32 cellular contexts compared by ENCODE assay signal in the genomic region with DNA sequence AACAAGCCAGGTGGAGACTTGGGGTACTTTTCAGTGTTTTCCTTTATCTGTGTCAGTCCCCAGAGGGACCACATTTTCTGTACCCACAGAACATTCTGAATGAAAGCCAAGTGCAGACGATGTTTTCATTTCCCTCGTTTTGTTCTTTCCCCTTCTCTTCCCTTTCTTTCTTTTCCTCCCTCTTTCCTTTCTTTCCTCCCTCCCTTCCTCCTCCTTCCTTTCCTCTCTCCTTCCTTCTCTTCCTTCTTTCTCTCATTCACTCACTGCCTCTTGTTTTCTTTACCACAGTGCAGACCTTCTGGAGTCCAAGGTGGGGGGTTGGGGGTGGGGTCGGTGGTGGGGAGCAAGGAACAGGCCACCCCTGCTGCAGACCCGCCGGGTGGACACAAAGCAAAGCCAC.
"Had no signal": no experiment of that assay in that cellular context is flagged by ENCODE, and none has a peak within 500 bp of the region (broad histone marks: within the 10 kb centered on the region; RNA-seq: fewer than 3 reads in every experiment).

No MANE protein-coding gene starts in this region.

- H3K9me3 Mint-ChIP-seq: activated CD4-positive, alpha-beta memory T cell treated with anti-CD3 and anti-CD28 coated beads, Interleukin-2, amount 10 ng/mL, durations not matched to agents 7 days and 5 days; activated CD4-positive, alpha-beta T cell treated with anti-CD3 and anti-CD28 coated beads, Interleukin-2, amount 10 ng/mL, durations not matched to agents 7 days and 5 days; activated naive CD4-positive, alpha-beta T cell treated with anti-CD3 and anti-CD28 coated beads, Interleukin-2, amount 10 ng/mL, durations not matched to agents 7 days and 5 days; activated naive CD4-positive, alpha-beta T cell treated with anti-CD3 and anti-CD28 coated beads, Interleukin-2, amount 50 U/mL, for 72 hours; activated naive CD8-positive, alpha-beta T cell treated with anti-CD3 and anti-CD28 coated beads, Interleukin-2, amount 10 ng/mL, durations not matched to agents 7 days and 5 days; activated T-cell treated with anti-CD3 and anti-CD28 coated beads, Interleukin-2, amount 50 U/mL, for 24 hours; activated T-cell treated with anti-CD3 and anti-CD28 coated beads, Interleukin-2, amount 50 U/mL, for 72 hours; dendritic cell treated with granulocyte-macrophage colony-stimulating factor and Interleukin-4, amounts not matched to agents 40 ng/mL and 50 ng/mL, for 4 days; endodermal cell; T-helper 2 cell treated with Interferon-gamma antibody and Interleukin-4, amounts not matched to agents 5 μg/mL and 100 μg/mL, for 36 hours had no signal

- H3K4me3 ChIP-seq: ascending aorta, breast epithelium, cardiac muscle cell, coronary artery, dorsolateral prefrontal cortex, esophagus muscularis mucosa, gastrocnemius medialis, heart left ventricle had no signal

- H3K4me3 Mint-ChIP-seq: activated CD4-positive, alpha-beta memory T cell treated with anti-CD3 and anti-CD28 coated beads, Interleukin-2, amount 10 ng/mL, durations not matched to agents 7 days and 5 days; activated CD4-positive, alpha-beta T cell treated with anti-CD3 and anti-CD28 coated beads, Interleukin-2, amount 10 ng/mL, durations not matched to agents 7 days and 5 days; activated naive CD4-positive, alpha-beta T cell treated with anti-CD3 and anti-CD28 coated beads, Interleukin-2, amount 10 ng/mL, durations not matched to agents 7 days and 5 days; activated naive CD8-positive, alpha-beta T cell treated with anti-CD3 and anti-CD28 coated beads, Interleukin-2, amount 10 ng/mL, durations not matched to agents 7 days and 5 days; activated T-cell treated with anti-CD3 and anti-CD28 coated beads, Interleukin-2, amount 50 U/mL, for 24 hours; activated T-cell treated with anti-CD3 and anti-CD28 coated beads, Interleukin-2, amount 50 U/mL, for 72 hours; brain; dendritic cell treated with granulocyte-macrophage colony-stimulating factor and Interleukin-4, amounts not matched to agents 40 ng/mL and 50 ng/mL, for 4 days; endodermal cell; T-helper 17 cell; T-helper 2 cell treated with Interferon-gamma antibody and Interleukin-4, amounts not matched to agents 5 μg/mL and 100 μg/mL, for 36 hours had no signal

- H3K9me3 ChIP-seq: ascending aorta, breast epithelium, esophagus muscularis mucosa, gastrocnemius medialis, heart left ventricle had no signal

- DNase-seq: activated CD4-positive, alpha-beta memory T cell treated with anti-CD3 and anti-CD28 coated beads, Interleukin-2, amount 10 ng/mL, durations not matched to agents 7 days and 5 days; activated CD4-positive, alpha-beta T cell treated with anti-CD3 and anti-CD28 coated beads for 1 hour; activated CD4-positive, alpha-beta T cell treated with anti-CD3 and anti-CD28 coated beads for 4 hours; activated CD4-positive, alpha-beta T cell treated with anti-CD3 and anti-CD28 coated beads, Interleukin-2, amount 10 ng/mL, durations not matched to agents 7 days and 5 days; activated CD4-positive, alpha-beta T cell treated with anti-CD3 and anti-CD28 coated beads, Interleukin-2, amount 50 U/mL, for 4 hours; activated gamma-delta T cell; activated naive CD4-positive, alpha-beta T cell; activated naive CD4-positive, alpha-beta T cell treated with anti-CD3 and anti-CD28 coated beads, Interleukin-2, amount 10 ng/mL, durations not matched to agents 7 days and 5 days; activated naive CD8-positive, alpha-beta T cell treated with anti-CD3 and anti-CD28 coated beads, Interleukin-2, amount 10 ng/mL, durations not matched to agents 7 days and 5 days; activated T-cell treated with anti-CD3 and anti-CD28 coated beads for 4 hours; activated T-cell treated with anti-CD3 and anti-CD28 coated beads, Interleukin-2, amount 50 U/mL, for 24 hours; central memory CD4-positive, alpha-beta T cell; effector memory CD4-positive, alpha-beta T cell; gastrocnemius medialis; heart left ventricle; T-helper 1 cell; T-helper 17 cell; T1000 had no signal

- H3K27me3 ChIP-seq: ascending aorta had no signal

- H3K4me1 ChIP-seq: ascending aorta, breast epithelium, esophagus muscularis mucosa, foreskin keratinocyte, gastrocnemius medialis, heart left ventricle had no signal

- H3K36me3 ChIP-seq: ascending aorta, breast epithelium, cardiac muscle cell, esophagus muscularis mucosa, gastrocnemius medialis, heart left ventricle, WERI-Rb-1 had no signal

- H3K4me1 Mint-ChIP-seq: activated CD4-positive, alpha-beta memory T cell treated with anti-CD3 and anti-CD28 coated beads, Interleukin-2, amount 10 ng/mL, durations not matched to agents 7 days and 5 days; activated CD4-positive, alpha-beta T cell treated with anti-CD3 and anti-CD28 coated beads, Interleukin-2, amount 10 ng/mL, durations not matched to agents 7 days and 5 days; activated naive CD4-positive, alpha-beta T cell treated with anti-CD3 and anti-CD28 coated beads, Interleukin-2, amount 10 ng/mL, durations not matched to agents 7 days and 5 days; activated naive CD8-positive, alpha-beta T cell treated with anti-CD3 and anti-CD28 coated beads, Interleukin-2, amount 10 ng/mL, durations not matched to agents 7 days and 5 days had no signal

- ATAC-seq: activated T-cell treated with anti-CD3 and anti-CD28 coated beads, Interleukin-2, amount 50 U/mL, for 72 hours; gastrocnemius medialis; T-helper 17 cell had no signal

- H3K36me3 Mint-ChIP-seq: activated naive CD4-positive, alpha-beta T cell treated with anti-CD3 and anti-CD28 coated beads, Interleukin-2, amount 10 ng/mL, durations not matched to agents 7 days and 5 days; activated naive CD4-positive, alpha-beta T cell treated with anti-CD3 and anti-CD28 coated beads, Interleukin-2, amount 50 U/mL, for 72 hours; activated naive CD8-positive, alpha-beta T cell treated with anti-CD3 and anti-CD28 coated beads, Interleukin-2, amount 10 ng/mL, durations not matched to agents 7 days and 5 days; brain had no signal

- H3K27ac Mint-ChIP-seq: activated CD4-positive, alpha-beta memory T cell treated with anti-CD3 and anti-CD28 coated beads, Interleukin-2, amount 10 ng/mL, durations not matched to agents 7 days and 5 days; activated CD4-positive, alpha-beta T cell treated with anti-CD3 and anti-CD28 coated beads, Interleukin-2, amount 10 ng/mL, durations not matched to agents 7 days and 5 days; activated naive CD4-positive, alpha-beta T cell treated with anti-CD3 and anti-CD28 coated beads, Interleukin-2, amount 10 ng/mL, durations not matched to agents 7 days and 5 days; activated naive CD4-positive, alpha-beta T cell treated with anti-CD3 and anti-CD28 coated beads, Interleukin-2, amount 50 U/mL, for 72 hours; activated naive CD8-positive, alpha-beta T cell treated with anti-CD3 and anti-CD28 coated beads, Interleukin-2, amount 10 ng/mL, durations not matched to agents 7 days and 5 days; activated T-cell treated with anti-CD3 and anti-CD28 coated beads, Interleukin-2, amount 50 U/mL, for 24 hours; activated T-cell treated with anti-CD3 and anti-CD28 coated beads, Interleukin-2, amount 50 U/mL, for 72 hours; dendritic cell treated with granulocyte-macrophage colony-stimulating factor and Interleukin-4, amounts not matched to agents 40 ng/mL and 50 ng/mL, for 4 days; endodermal cell; T-helper 17 cell; T-helper 2 cell treated with Interferon-gamma antibody and Interleukin-4, amounts not matched to agents 5 μg/mL and 100 μg/mL, for 36 hours had no signal

- H3K27ac ChIP-seq: ascending aorta, breast epithelium, cardiac muscle cell, coronary artery, dorsolateral prefrontal cortex, esophagus muscularis mucosa, foreskin keratinocyte, gastrocnemius medialis, heart left ventricle, WERI-Rb-1 had no signal
